In the genomic region with DNA sequence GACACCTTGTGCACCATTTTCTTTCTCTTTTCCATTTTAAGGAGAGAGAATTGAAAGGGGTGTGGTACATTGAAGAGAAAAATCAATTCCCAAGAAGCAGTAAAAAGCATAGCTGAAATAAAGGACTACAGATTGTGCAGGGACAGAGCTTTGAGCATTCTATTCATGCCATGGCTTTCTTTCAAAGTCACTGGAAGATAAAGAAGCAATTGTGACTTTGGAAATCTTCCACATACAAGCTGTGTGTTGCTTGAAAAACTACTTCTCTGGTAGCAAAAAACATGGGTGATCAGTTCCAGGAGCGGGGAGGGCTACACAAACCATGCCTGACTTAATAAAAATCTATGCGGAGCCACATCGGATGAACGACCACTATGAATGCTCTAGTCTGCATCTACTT, we compare ENCODE assay signal across 28 cellular contexts.
A peak's percentile ranks its signal among the peaks of the same experiment; 100 is the strongest.
DNase-seq lines count a peak whose midpoint lies in the region; ATAC-seq, FAIRE-seq and TF ChIP-seq lines count a peak whose summit lies in the region.
"Had no signal": no experiment of that assay in that cellular context is flagged by ENCODE, and none has a peak within 500 bp of the region (broad histone marks: within the 10 kb centered on the region; RNA-seq: fewer than 3 reads in every experiment).

No MANE protein-coding gene starts in this region.

- H3K9me3 Mint-ChIP-seq in Calu3 (ENCODE audit: low read depth, unreplicated experiment) (no peaks in the 10 kb centered on the region), astrocyte (ENCODE audit: unreplicated experiment) (no peaks in the 10 kb centered on the region), progenitor cell of endocrine pancreas (ENCODE audit: low read depth) (peaks cover 3% of the 10 kb centered on the region)
- H3K9me3 Mint-ChIP-seq in T-helper 2 cell treated with Interferon-gamma antibody and Interleukin-4, amounts not matched to agents 5 μg/mL and 100 μg/mL, for 36 hours = no peaks in the 10 kb centered on the region
- H3K9me3 Mint-ChIP-seq: CD8-positive, alpha-beta T cell; HFFc6; stimulated activated memory B cell treated with anti-CD40 and anti-IgM and Interleukin-4, amounts not matched to agents 10 μg/mL and 1 μg/mL and 100 μg/mL, for 72 hours had no signal

- peaks cover 7% of the 10 kb centered on the region for H3K4me1 ChIP-seq in astrocyte (ENCODE audit: insufficient read depth, low read length)

- no peak overlapping the region for H3K9ac ChIP-seq in astrocyte (ENCODE audit: low read length)
- H3K9ac ChIP-seq: SK-N-SH had no signal

- H3K4me1 Mint-ChIP-seq in Calu3 (ENCODE audit: low read depth, unreplicated experiment) (peaks cover 43% of the 10 kb centered on the region), astrocyte (ENCODE audit: low read depth, unreplicated experiment) (peaks cover 11% of the 10 kb centered on the region), progenitor cell of endocrine pancreas (ENCODE audit: low read depth) (peaks cover 11% of the 10 kb centered on the region)
- peaks cover 14% of the 10 kb centered on the region for H3K4me1 Mint-ChIP-seq in T-helper 2 cell treated with Interferon-gamma antibody and Interleukin-4, amounts not matched to agents 5 μg/mL and 100 μg/mL, for 36 hours (ENCODE audit: low read depth)
- H3K4me1 Mint-ChIP-seq: B cell; stimulated activated memory B cell treated with anti-CD40 and anti-IgM and Interleukin-4, amounts not matched to agents 10 μg/mL and 1 μg/mL and 100 μg/mL, for 72 hours; T-helper 17 cell had no signal

- no peak overlapping the region for H3K4me3 ChIP-seq in astrocyte (ENCODE audit: insufficient read depth, low read depth, low read length)
- H3K4me3 ChIP-seq: MG63, suprapubic skin had no signal

- peaks cover 4% of the 10 kb centered on the region for H3K79me2 ChIP-seq in astrocyte (ENCODE audit: insufficient read depth, low read length)

- TF ChIP-seq CTCF in Calu3 (IDR thresholded peaks at IDR 0.05; ENCODE audit: unreplicated experiment) (no peak), astrocyte (IDR thresholded peaks at IDR 0.05; ENCODE audit: insufficient read depth, low read depth, low read length) (no peak), progenitor cell of endocrine pancreas (IDR thresholded peaks at IDR 0.05; ENCODE audit: unreplicated experiment) (no peak)

- DNase-seq in Calu3 (no peak), astrocyte (ENCODE audit: low read depth) (no peak), progenitor cell of endocrine pancreas (ENCODE audit: low spot score, unreplicated experiment) (no peak), kidney tubule cell (ENCODE audit: low spot score) (no peak)
- DNase-seq in T-helper 2 cell treated with Interferon-gamma antibody and Interleukin-4, amounts not matched to agents 5 μg/mL and 100 μg/mL, for 36 hours (ENCODE audit: low spot score) = no peak
- DNase-seq: activated CD4-positive, alpha-beta T cell treated with anti-CD3 and anti-CD28 coated beads, Interleukin-2, amount 50 U/mL, for 48 hours; activated CD4-positive, CD25-positive, alpha-beta regulatory T cell treated with anti-CD3 and anti-CD28 coated beads, Interleukin-2, amount 50 U/mL, for 72 hours; activated T-cell treated with anti-CD3 and anti-CD28 coated beads, Interleukin-2, amount 50 U/mL, for 72 hours; CD8-positive, alpha-beta T cell; cerebellar nuclear complex; GOT3; KBM-7; left colon; MG63; NCI-H1105 treated with DMSO at 0.1 percent for 48 hours; NCI-H1930; NCI-H524 treated with DMSO at 0.1 percent for 48 hours; OCI-M1; SK-N-SH; T-helper 17 cell had no signal

- H3K4me3 Mint-ChIP-seq in Calu3 (ENCODE audit: low read depth, unreplicated experiment) = no peak overlapping the region
- H3K4me3 Mint-ChIP-seq in astrocyte (ENCODE audit: unreplicated experiment) = no peak overlapping the region
- no peak overlapping the region for H3K4me3 Mint-ChIP-seq in progenitor cell of endocrine pancreas (ENCODE audit: low read depth)
- H3K4me3 Mint-ChIP-seq in T-helper 2 cell treated with Interferon-gamma antibody and Interleukin-4, amounts not matched to agents 5 μg/mL and 100 μg/mL, for 36 hours = no peak overlapping the region
- H3K4me3 Mint-ChIP-seq: activated T-cell treated with anti-CD3 and anti-CD28 coated beads, Interleukin-2, amount 50 U/mL, for 72 hours; B cell; CD8-positive, alpha-beta T cell; stimulated activated memory B cell treated with anti-CD40 and anti-IgM and Interleukin-4, amounts not matched to agents 10 μg/mL and 1 μg/mL and 100 μg/mL, for 72 hours; T-helper 17 cell had no signal

- no TSS peak for BruUV-seq in Calu3 (replicated peaks; lab: Mats Ljungman, UMichigan)

- no peaks in the 10 kb centered on the region for H3K9me3 ChIP-seq in astrocyte (ENCODE audit: insufficient read depth, low read depth, low read length)
- H3K9me3 ChIP-seq: MG63, SK-N-SH, suprapubic skin had no signal

- H3K27ac ChIP-seq in astrocyte (ENCODE audit: low read depth, low read length) (no peak overlapping the region), layer of hippocampus (ENCODE audit: low read depth, low read length) (peak overlapping the region; percentile 54)
- H3K27ac ChIP-seq: suprapubic skin had no signal

- H3K27ac Mint-ChIP-seq in Calu3 (ENCODE audit: unreplicated experiment) (peak overlapping the region; percentile 36), astrocyte (ENCODE audit: unreplicated experiment) (no peak overlapping the region), progenitor cell of endocrine pancreas (peak overlapping the region; percentile 35)
- H3K27ac Mint-ChIP-seq in T-helper 2 cell treated with Interferon-gamma antibody and Interleukin-4, amounts not matched to agents 5 μg/mL and 100 μg/mL, for 36 hours = no peak overlapping the region
- H3K27ac Mint-ChIP-seq: activated T-cell treated with anti-CD3 and anti-CD28 coated beads, Interleukin-2, amount 50 U/mL, for 72 hours; B cell; CD8-positive, alpha-beta T cell; stimulated activated memory B cell treated with anti-CD40 and anti-IgM and Interleukin-4, amounts not matched to agents 10 μg/mL and 1 μg/mL and 100 μg/mL, for 72 hours; T-helper 17 cell had no signal

- peak; percentile 45 for FAIRE-seq in astrocyte (lab: Jason Lieb, UNC)
- FAIRE-seq: GM18507, HTR-8/SVneo had no signal

- ATAC-seq in GM18858 (IDR thresholded peaks at IDR 0.05; ENCODE audit: unreplicated experiment) = no peak
- ATAC-seq: activated T-cell treated with anti-CD3 and anti-CD28 coated beads, Interleukin-2, amount 50 U/mL, for 72 hours; CD8-positive, alpha-beta T cell; left colon; stimulated activated memory B cell treated with anti-CD40 and anti-IgM and Interleukin-4, amounts not matched to agents 10 μg/mL and 1 μg/mL and 100 μg/mL, for 72 hours; T-helper 17 cell had no signal

- H3K36me3 ChIP-seq in astrocyte (ENCODE audit: insufficient read depth, low read length) = no peaks in the 10 kb centered on the region
- H3K36me3 ChIP-seq: MG63, suprapubic skin had no signal

- CTCF ChIA-PET in Calu3 (lab: Charles Lee) = no interaction called here

- intact Hi-C loops in Calu3 (cut with micrococcal nuclease; ENCODE audit: unreplicated experiment) = no loop called here

- H3K27me3 Mint-ChIP-seq in Calu3 (ENCODE audit: unreplicated experiment) = no peaks in the 10 kb centered on the region
- no peaks in the 10 kb centered on the region for H3K27me3 Mint-ChIP-seq in astrocyte (ENCODE audit: low read depth, unreplicated experiment)
- H3K27me3 Mint-ChIP-seq in progenitor cell of endocrine pancreas = no peaks in the 10 kb centered on the region
- H3K27me3 Mint-ChIP-seq in T-helper 2 cell treated with Interferon-gamma antibody and Interleukin-4, amounts not matched to agents 5 μg/mL and 100 μg/mL, for 36 hours (ENCODE audit: low read depth) = no peaks in the 10 kb centered on the region
- H3K27me3 Mint-ChIP-seq: B cell; stimulated activated memory B cell treated with anti-CD40 and anti-IgM and Interleukin-4, amounts not matched to agents 10 μg/mL and 1 μg/mL and 100 μg/mL, for 72 hours; T-helper 17 cell had no signal

- H3K27me3 ChIP-seq in astrocyte (ENCODE audit: insufficient read depth, low read length) (no peaks in the 10 kb centered on the region), layer of hippocampus (ENCODE audit: control insufficient read depth, insufficient read depth, low read length) (no peaks in the 10 kb centered on the region)
- H3K27me3 ChIP-seq: MG63, suprapubic skin had no signal

- peaks cover 12% of the 10 kb centered on the region for H4K20me1 ChIP-seq in astrocyte (ENCODE audit: insufficient read depth, low read length)

- peaks cover 14% of the 10 kb centered on the region for H3K36me3 Mint-ChIP-seq in Calu3 (ENCODE audit: insufficient read depth, unreplicated experiment)
- no peaks in the 10 kb centered on the region for H3K36me3 Mint-ChIP-seq in astrocyte (ENCODE audit: low read depth, unreplicated experiment)
- peaks cover 3% of the 10 kb centered on the region for H3K36me3 Mint-ChIP-seq in progenitor cell of endocrine pancreas (ENCODE audit: insufficient read depth)
- peaks cover 3% of the 10 kb centered on the region for H3K36me3 Mint-ChIP-seq in T-helper 2 cell treated with Interferon-gamma antibody and Interleukin-4, amounts not matched to agents 5 μg/mL and 100 μg/mL, for 36 hours (ENCODE audit: low read depth)
- H3K36me3 Mint-ChIP-seq: CD8-positive, alpha-beta T cell had no signal

- H2AFZ ChIP-seq in astrocyte (ENCODE audit: low read depth, low read length) = no peak overlapping the region

- no peak overlapping the region for H3K4me2 ChIP-seq in astrocyte (ENCODE audit: low read length)
- H3K4me2 ChIP-seq: SK-N-SH had no signal

Comparison
In these comparisons a context has a peak if more than half of its experiments do, and no peak if none do; other contexts are left out.
1. H3K27ac Mint-ChIP-seq: peak in Calu3 (single experiment) and progenitor cell of endocrine pancreas (single experiment); none in astrocyte (single experiment) and T-helper 2 cell treated with Interferon-gamma antibody and Interleukin-4, amounts not matched to agents 5 μg/mL and 100 μg/mL, for 36 hours (single experiment).